In the genomic region with DNA sequence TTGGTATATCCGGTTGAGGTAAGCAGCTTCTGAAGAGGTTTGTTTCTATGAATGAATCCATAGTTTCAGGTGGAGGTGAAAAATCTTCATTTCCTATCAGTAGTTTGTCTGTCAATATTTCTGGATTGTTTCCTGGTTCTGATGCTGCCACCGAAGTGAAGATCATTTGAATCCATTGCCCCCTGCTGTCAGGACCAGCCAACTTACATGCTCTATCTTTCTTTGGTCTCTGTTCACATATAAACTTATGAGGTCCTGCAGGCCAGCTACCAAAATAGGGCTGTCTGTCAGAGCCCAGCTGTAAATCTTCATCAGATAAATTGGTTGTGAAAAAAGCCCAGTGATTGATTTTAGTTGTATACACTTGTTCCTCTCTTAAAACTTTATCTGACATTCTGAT, we compare ENCODE assay signal across 9 cellular contexts. TPM values are rescaled to one million over a fixed set of nuclear protein-coding genes. Genes with fewer than 3 reads are reported as not detected.
DNase-seq lines count a peak whose midpoint lies in the region; ATAC-seq and TF ChIP-seq lines count a peak whose summit lies in the region.
"Had no signal": no experiment of that assay in that cellular context is flagged by ENCODE, and none has a peak within 500 bp of the region (broad histone marks: within the 10 kb centered on the region; RNA-seq: fewer than 3 reads in every experiment).

No MANE protein-coding gene starts in this region.

- H3K4me1 ChIP-seq in OCI-LY3 (ENCODE audit: low read length) (peaks cover 28% of the 10 kb centered on the region), psoas muscle (peaks cover 4% of the 10 kb centered on the region)
- H3K4me1 ChIP-seq: adrenal gland had no signal

- H4K20me1 ChIP-seq in OCI-LY3 (ENCODE audit: insufficient read depth, low read length), result no peaks in the 10 kb centered on the region

- WGBS in psoas muscle, 3 donors, result 38 to 61% (median 46%) methylated on average over 2 of the region's 2 CpGs

- H3K27me3 ChIP-seq in OCI-LY3 (ENCODE audit: low read depth, low read length) (no peaks in the 10 kb centered on the region), psoas muscle (ENCODE audit: insufficient read depth in 3 of 3, low read length in 2 of 3) (no peaks in the 10 kb centered on the region)
- H3K27me3 ChIP-seq: adrenal gland had no signal

- no peaks in the 10 kb centered on the region for H3K9me3 Mint-ChIP-seq in chondrocyte (ENCODE audit: low read depth)

- H3K9ac ChIP-seq in OCI-LY3 (ENCODE audit: low read length), result no peak overlapping the region

- H3K4me1 Mint-ChIP-seq in chondrocyte (ENCODE audit: low read depth), result peaks cover 17% of the 10 kb centered on the region

- H3K4me3 Mint-ChIP-seq in chondrocyte (ENCODE audit: unreplicated experiment), result no peak overlapping the region

- H3K36me3 Mint-ChIP-seq in chondrocyte (ENCODE audit: low read depth), result peaks cover 15% of the 10 kb centered on the region

- no peaks in the 10 kb centered on the region for H3K27me3 Mint-ChIP-seq in chondrocyte (ENCODE audit: low read depth)

- ATAC-seq in HG02588 (IDR thresholded peaks at IDR 0.05; ENCODE audit: unreplicated experiment) (peak; percentile 55), psoas muscle (peak in 1 of 4 donors; percentile 26), HG02852 (IDR thresholded peaks at IDR 0.05; ENCODE audit: unreplicated experiment) (no peak)

- H2AFZ ChIP-seq in OCI-LY3 (ENCODE audit: low read depth, low read length), result peak overlapping the region; percentile 77

- H3K9me3 ChIP-seq in OCI-LY3 (ENCODE audit: insufficient read depth, low read length) (no peaks in the 10 kb centered on the region), psoas muscle (no peaks in the 10 kb centered on the region)
- H3K9me3 ChIP-seq: adrenal gland had no signal

- H3K4me2 ChIP-seq in OCI-LY3 (ENCODE audit: low read length), result peak overlapping the region; percentile 53

- intact Hi-C loops in psoas muscle (cut with DNase I), result no loop called here

- H3K79me2 ChIP-seq in OCI-LY3 (ENCODE audit: low read length), result no peaks in the 10 kb centered on the region

- no peak overlapping the region for H3K27ac Mint-ChIP-seq in chondrocyte (ENCODE audit: unreplicated experiment)

- no peak overlapping the region for H3K4me3 ChIP-seq in OCI-LY3 (ENCODE audit: low read length)
- H3K4me3 ChIP-seq in psoas muscle, result no peak overlapping the region
- H3K4me3 ChIP-seq: adrenal gland had no signal

- H3K27ac ChIP-seq in OCI-LY3 (ENCODE audit: low read length) (no peak overlapping the region), psoas muscle (no peak overlapping the region)
- H3K27ac ChIP-seq: adrenal gland had no signal

- H3K36me3 ChIP-seq in OCI-LY3 (replicated peaks; ENCODE audit: low read depth, low read length), result no peaks in the 10 kb centered on the region
- H3K36me3 ChIP-seq in psoas muscle (ENCODE audit: insufficient read depth in 1 of 2, low read depth in 1 of 2), result peaks cover 5 to 63% of the 10 kb centered on the region in 2 donors
- H3K36me3 ChIP-seq: adrenal gland had no signal

- peak; percentile 80 for TF ChIP-seq CTCF in OCI-LY3 (IDR thresholded peaks at IDR 0.05; ENCODE audit: low read depth, low read length)
- TF ChIP-seq CTCF in chondrocyte (IDR thresholded peaks at IDR 0.05), result peak; percentile 57
- peak; percentile 19 for TF ChIP-seq CTCF in psoas muscle (IDR thresholded peaks at IDR 0.05)

- DNase-seq in stimulated activated CD4-positive, alpha-beta T cell treated with anti-CD3 and anti-CD28 coated beads, Interleukin-1b, Interleukin-23, amount 100 ng/mL, for 48 hours, result peak; percentile 10
- DNase-seq in stimulated activated CD4-positive, alpha-beta T cell treated with anti-CD3 and anti-CD28 coated beads, Interleukin-2, amount 100 ng/mL, for 48 hours, result no peak
- DNase-seq in chondrocyte (ENCODE audit: low spot score), result no peak
- DNase-seq in psoas muscle, result no peak
- DNase-seq in NCI-H2171 treated with DMSO at 0.1 percent for 48 hours (lab: John Stamatoyannopoulos, UW), result no peak

RNA-seq across cellular contexts. Expression of gene N4BP2L1, which starts 15.2 kb away (rescaled TPM):
- total RNA-seq in chondrocyte (3.3 to 3.9 TPM (median 3.7 TPM) in 3 replicates), psoas muscle (1 to 10 TPM; 2.7 to 7.3 (median 4.8) TPM)
- polyA plus RNA-seq in psoas muscle, result 1 to 10 TPM; 2.7 to 3.9 (median 3.4) TPM

Comparison
In these comparisons a context has a peak if more than half of its experiments do, and no peak if none do; other contexts are left out.
1. CTCF ChIP-seq: peak in every context shown above with its lines; median percentile 80 in OCI-LY3; 57 in chondrocyte; 19 in psoas muscle.